ENCODE assay signal across 8 cellular contexts in genomic region chr2:73291461-73292315, GRCh38. TPM values are rescaled to one million over a fixed set of nuclear protein-coding genes. Genes with fewer than 3 reads are reported as not detected.
DNase-seq lines count a peak whose midpoint lies in the region; ATAC-seq and TF ChIP-seq lines count a peak whose summit lies in the region.

No MANE protein-coding gene starts in this region.

- peaks cover 100% of the 10 kb centered on the region for H3K27me3 ChIP-seq in left ventricle myocardium inferior (ENCODE audit: low read depth)
- H3K27me3 ChIP-seq in iPS-15b (ENCODE audit: control insufficient read depth, insufficient read depth, low read length), result peaks cover 85% of the 10 kb centered on the region

- peaks cover 2% of the 10 kb centered on the region; the same call in 1 of the 2 replicates for H3K4me1 Mint-ChIP-seq in WTC11
- H3K4me1 Mint-ChIP-seq in type B pancreatic cell (ENCODE audit: unreplicated experiment), result no peaks in the 10 kb centered on the region

- H3K9me3 ChIP-seq in left ventricle myocardium inferior (replicated peaks), result no peaks in the 10 kb centered on the region
- H3K9me3 ChIP-seq in iPS-15b (ENCODE audit: control insufficient read depth, insufficient read depth, low read length), result no peaks in the 10 kb centered on the region

- no peak for TF ChIP-seq CTCF in left ventricle myocardium inferior (IDR thresholded peaks at IDR 0.05; ENCODE audit: borderline replicate concordance)
- peak; percentile 15; the same call in 1 of the 2 replicates for TF ChIP-seq CTCF in WTC11 (IDR thresholded peaks at IDR 0.05)
- peak; percentile 46 for TF ChIP-seq CTCF in type B pancreatic cell (conservative IDR thresholded peaks at IDR 0.05)

- intact Hi-C loops in left ventricle myocardium inferior (cut with micrococcal nuclease), result no loop called here
- intact Hi-C loops in left cardiac atrium (cut with DNase I), result no loop called here

- POLR2A ChIA-PET in WTC11 (lab: Charles Lee), result interaction anchor here (1.4 kb wide), 1 partner anchor 58 kb away, joined by 4 read pairs; the partner anchor contains the start of genes CCT7 and PRADC1

- no peak for DNase-seq in left ventricle myocardium inferior
- no peak for DNase-seq in left cardiac atrium
- DNase-seq in WTC11 (ENCODE audit: low spot score), result peak; percentile 70
- DNase-seq in type B pancreatic cell (ENCODE audit: extremely low spot score, unreplicated experiment), result no peak
- DNase-seq in OCI-M1 (lab: John Stamatoyannopoulos, UW), result no peak

- no peak for ATAC-seq in left cardiac atrium
- ATAC-seq in WTC11, result peak; percentile 55
- no peak for ATAC-seq in HG03045 (IDR thresholded peaks at IDR 0.05; ENCODE audit: unreplicated experiment)
- ATAC-seq in GM18502 (IDR thresholded peaks at IDR 0.05; ENCODE audit: poor library complexity, unreplicated experiment), result no peak

- CTCF ChIA-PET in WTC11 (lab: Charles Lee), result interaction anchor here (1.0 to 4.4 kb wide), 14 partner anchors 9 to 94 kb away, joined by 3 to 37 read pairs (median 4); partner anchors contain the start of genes ALMS1, CCT7, PRADC1 and SMYD5

- H3K27me3 Mint-ChIP-seq in WTC11 (ENCODE audit: low read depth), result peaks cover 99% of the 10 kb centered on the region
- H3K27me3 Mint-ChIP-seq in type B pancreatic cell, result peaks cover 95% of the 10 kb centered on the region

- H3K36me3 ChIP-seq in left ventricle myocardium inferior, result no peaks in the 10 kb centered on the region
- no peaks in the 10 kb centered on the region for H3K36me3 ChIP-seq in iPS-15b (ENCODE audit: control insufficient read depth, insufficient read depth, low read length)

- peak overlapping the region; percentile 68 for H3K4me3 Mint-ChIP-seq in WTC11
- H3K4me3 Mint-ChIP-seq in type B pancreatic cell, result peak overlapping the region; percentile 79

- H3K9ac ChIP-seq in iPS-15b (ENCODE audit: low read depth, low read length), result no peak overlapping the region

- H3K36me3 Mint-ChIP-seq in WTC11 (no peaks in the 10 kb centered on the region), type B pancreatic cell (no peaks in the 10 kb centered on the region)

- H3K9me3 Mint-ChIP-seq in WTC11 (no peaks in the 10 kb centered on the region), type B pancreatic cell (no peaks in the 10 kb centered on the region)

- H3K4me1 ChIP-seq in left ventricle myocardium inferior (peaks cover 29% of the 10 kb centered on the region), iPS-15b (ENCODE audit: control insufficient read depth, insufficient read depth, low read length) (no peaks in the 10 kb centered on the region)

- H3K27ac Mint-ChIP-seq in WTC11 (no peak overlapping the region), type B pancreatic cell (no peak overlapping the region)

- H3K27ac ChIP-seq in left ventricle myocardium inferior (replicated peaks), result no peak overlapping the region

- H3K4me3 ChIP-seq in left ventricle myocardium inferior (peak overlapping the region; percentile 44), iPS-15b (ENCODE audit: low read depth, low read length) (peak overlapping the region; percentile 65)

TF ChIP-seq in WTC11, 78 proteins besides CTCF, POLR2A, EP300 and RAD21 (continues in another document):
- TF ChIP-seq ZNF396 (CRISPR knock-in tag; IDR thresholded peaks at IDR 0.05; ENCODE audit: borderline replicate concordance) (no peak), ZNF281 (CRISPR knock-in tag; IDR thresholded peaks at IDR 0.05) (no peak), CREM (CRISPR knock-in tag; IDR thresholded peaks at IDR 0.05) (no peak), HMGA2 (CRISPR knock-in tag; IDR thresholded peaks at IDR 0.05) (no peak), E2F1 (CRISPR knock-in tag; IDR thresholded peaks at IDR 0.05) (no peak), IRF2 (CRISPR knock-in tag; IDR thresholded peaks at IDR 0.05; ENCODE audit: borderline replicate concordance, low read depth) (no peak), ZNF219 (CRISPR knock-in tag; IDR thresholded peaks at IDR 0.05; ENCODE audit: borderline replicate concordance) (peak; percentile 54; the same call in 1 of the 2 replicates), NR2C2 (CRISPR knock-in tag; IDR thresholded peaks at IDR 0.05) (no peak), MAX (CRISPR knock-in tag; IDR thresholded peaks at IDR 0.05) (peak; percentile 78), TP53 (CRISPR knock-in tag; IDR thresholded peaks at IDR 0.05) (peak; percentile 11; the same call in 1 of the 2 replicates), SOX15 (CRISPR knock-in tag; IDR thresholded peaks at IDR 0.05) (no peak), ZNF232 (CRISPR knock-in tag; IDR thresholded peaks at IDR 0.05) (0 out of 2 replicates have a peak, but pooled peaks have one; percentile 9), MXD4 (CRISPR knock-in tag; IDR thresholded peaks at IDR 0.05; ENCODE audit: borderline replicate concordance) (no peak), FOXK1 (CRISPR knock-in tag; IDR thresholded peaks at IDR 0.05) (peak; percentile 49; the same call in 1 of the 2 replicates), ZNF138 (CRISPR knock-in tag; conservative IDR thresholded peaks at IDR 0.05) (no peak)
- TF ChIP-seq, protein P1, sequence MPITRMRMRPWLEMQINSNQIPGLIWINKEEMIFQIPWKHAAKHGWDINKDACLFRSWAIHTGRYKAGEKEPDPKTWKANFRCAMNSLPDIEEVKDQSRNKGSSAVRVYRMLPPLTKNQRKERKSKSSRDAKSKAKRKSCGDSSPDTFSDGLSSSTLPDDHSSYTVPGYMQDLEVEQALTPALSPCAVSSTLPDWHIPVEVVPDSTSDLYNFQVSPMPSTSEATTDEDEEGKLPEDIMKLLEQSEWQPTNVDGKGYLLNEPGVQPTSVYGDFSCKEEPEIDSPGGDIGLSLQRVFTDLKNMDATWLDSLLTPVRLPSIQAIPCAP (CRISPR knock-in tag; IDR thresholded peaks at IDR 0.05), result peak; percentile 58; the same call in 1 of the 2 replicates

RNA-seq across cellular contexts. Expression of gene EGR4, which starts 1.7 kb away (rescaled TPM):
- total RNA-seq in left ventricle myocardium inferior, result not detected
- not detected for total RNA-seq in left cardiac atrium
- 0.09 to 0.14 TPM (median 0.13 TPM) in 3 replicates for total RNA-seq in WTC11 (2021)
- 0.19 and 1.2 TPM in 2 replicates for total RNA-seq in type B pancreatic cell (ENCODE audit: low replicate concordance)

RNA-seq across cellular contexts. Expression of gene FBXO41, which starts 7.4 kb away (rescaled TPM):
- total RNA-seq in left ventricle myocardium inferior (0.55 TPM), left cardiac atrium (1 to 10 TPM; 2.0 to 2.3 TPM), WTC11 (2021) (19.2 to 21.5 TPM (median 21.1 TPM) in 3 replicates), type B pancreatic cell (ENCODE audit: low replicate concordance) (5.2 and 5.5 TPM in 2 replicates)

RNA-seq across cellular contexts. Expression of gene CCT7, which starts 57.6 kb away (rescaled TPM):
- total RNA-seq in left ventricle myocardium inferior, result 197 TPM
- 100 to 1,000 TPM; 181 to 184 TPM for total RNA-seq in left cardiac atrium
- total RNA-seq in WTC11 (2021), result 482 to 518 TPM (median 514 TPM) in 3 replicates
- total RNA-seq in type B pancreatic cell (ENCODE audit: low replicate concordance), result 256 and 300 TPM in 2 replicates

RNA-seq across cellular contexts. Expression of gene PRADC1, which starts 58.6 kb away (rescaled TPM):
- total RNA-seq in left ventricle myocardium inferior (97.4 TPM), left cardiac atrium (10 to 100 TPM; 76.2 to 79.6 TPM), WTC11 (2021) (11.4 to 12.9 TPM (median 12.2 TPM) in 3 replicates), type B pancreatic cell (ENCODE audit: low replicate concordance) (16.3 and 19.6 TPM in 2 replicates)
